Comparison of ENCODE assay signal across 11 cellular contexts in genomic region chr4:57214654-57215411, GRCh38.
"Had no signal": no experiment of that assay in that cellular context is flagged by ENCODE, and none has a peak within 500 bp of the region (broad histone marks: within the 10 kb centered on the region; RNA-seq: fewer than 3 reads in every experiment).

No MANE protein-coding gene starts in this region.

- H3K9me3 ChIP-seq: left lung, testis had no signal

- H3K27me3 ChIP-seq: left lung, testis had no signal

- ATAC-seq: left lung; stimulated activated naive CD8-positive, alpha-beta T cell treated with anti-CD3 and anti-CD28 coated beads, Interleukin-15, Interleukin-2, amounts not matched to agents 100 U/mL and 50 U/mL, for 24 hours had no signal

- H3K4me1 ChIP-seq: left lung, testis had no signal

- DNase-seq: activated CD4-positive, alpha-beta T cell treated with anti-CD3 and anti-CD28 coated beads for 48 hours; activated CD8-positive, alpha-beta memory T cell treated with anti-CD3 and anti-CD28 coated beads for 24 hours; activated naive CD4-positive, alpha-beta T cell treated with Interleukin-2 at 50 U/mL for 16 hours; caudate nucleus; effector CD8-positive, alpha-beta T cell; left lung; mesenchymal stem cell; stimulated activated CD4-positive, alpha-beta T cell treated with anti-CD3 and anti-CD28 coated beads, Interleukin-2, amount 100 ng/mL, for 48 hours; stimulated activated naive CD8-positive, alpha-beta T cell treated with anti-CD3 and anti-CD28 coated beads, Interleukin-15, Interleukin-2, amounts not matched to agents 100 U/mL and 50 U/mL, for 24 hours; testis had no signal

- H3K36me3 ChIP-seq: left lung had no signal

- H3K27ac ChIP-seq: coronary artery, left lung, testis had no signal

- H3K4me3 ChIP-seq: coronary artery, left lung, testis had no signal
